ENCODE assay signal across 35 cellular contexts in genomic region chr9:130387905-130388304, GRCh38.
"Had no signal": no experiment of that assay in that cellular context is flagged by ENCODE, and none has a peak within 500 bp of the region (broad histone marks: within the 10 kb centered on the region; RNA-seq: fewer than 3 reads in every experiment).

No MANE protein-coding gene starts in this region.

- H3K9me3 Mint-ChIP-seq: activated CD4-positive, alpha-beta memory T cell treated with anti-CD3 and anti-CD28 coated beads for 36 hours; activated naive CD4-positive, alpha-beta T cell treated with anti-CD3 and anti-CD28 coated beads, Interleukin-2, amount 10 ng/mL, durations not matched to agents 7 days and 5 days; activated T-cell treated with anti-CD3 and anti-CD28 coated beads, Interleukin-2, amount 50 U/mL, for 4 hours; T-helper 1 cell treated with Interleukin-12 subunit alpha and Interleukin-12 subunit beta and Interleukin-4 antibody, amounts not matched to agents 30 μg/mL and 1 μg/mL, for 36 hours; T-helper 2 cell treated with Interferon-gamma antibody and Interleukin-4, amounts not matched to agents 5 μg/mL and 100 μg/mL, for 36 hours; WTC11 had no signal

- H3K4me3 Mint-ChIP-seq: activated CD4-positive, alpha-beta memory T cell treated with anti-CD3 and anti-CD28 coated beads for 36 hours; activated naive CD4-positive, alpha-beta T cell treated with anti-CD3 and anti-CD28 coated beads, Interleukin-2, amount 10 ng/mL, durations not matched to agents 7 days and 5 days; activated naive CD8-positive, alpha-beta T cell; activated T-cell treated with anti-CD3 and anti-CD28 coated beads, Interleukin-2, amount 50 U/mL, for 4 hours; T-helper 1 cell treated with Interleukin-12 subunit alpha and Interleukin-12 subunit beta and Interleukin-4 antibody, amounts not matched to agents 30 μg/mL and 1 μg/mL, for 36 hours; T-helper 2 cell treated with Interferon-gamma antibody and Interleukin-4, amounts not matched to agents 5 μg/mL and 100 μg/mL, for 36 hours; WTC11 had no signal

- H3K9me3 ChIP-seq: Peyer's patch had no signal

- H3K27ac Mint-ChIP-seq: activated CD4-positive, alpha-beta memory T cell treated with anti-CD3 and anti-CD28 coated beads for 36 hours; activated naive CD4-positive, alpha-beta T cell treated with anti-CD3 and anti-CD28 coated beads, Interleukin-2, amount 10 ng/mL, durations not matched to agents 7 days and 5 days; activated naive CD8-positive, alpha-beta T cell; T-helper 1 cell treated with Interleukin-12 subunit alpha and Interleukin-12 subunit beta and Interleukin-4 antibody, amounts not matched to agents 30 μg/mL and 1 μg/mL, for 36 hours; T-helper 2 cell treated with Interferon-gamma antibody and Interleukin-4, amounts not matched to agents 5 μg/mL and 100 μg/mL, for 36 hours; WTC11 had no signal

- H3K36me3 ChIP-seq: brain microvascular endothelial cell, Peyer's patch had no signal

- H3K4me1 Mint-ChIP-seq: activated naive CD4-positive, alpha-beta T cell treated with anti-CD3 and anti-CD28 coated beads, Interleukin-2, amount 10 ng/mL, durations not matched to agents 7 days and 5 days had no signal

- H3K27me3 Mint-ChIP-seq: activated naive CD4-positive, alpha-beta T cell treated with anti-CD3 and anti-CD28 coated beads, Interleukin-2, amount 10 ng/mL, durations not matched to agents 7 days and 5 days; activated naive CD8-positive, alpha-beta T cell had no signal

- FAIRE-seq: TTC549 had no signal

- DNase-seq: activated CD4-positive, alpha-beta memory T cell treated with anti-CD3 and anti-CD28 coated beads for 36 hours; activated CD4-positive, alpha-beta T cell treated with anti-CD3 and anti-CD28 coated beads for 4 hours; activated CD4-positive, alpha-beta T cell treated with anti-CD3 and anti-CD28 coated beads, Interleukin-2, amount 50 U/mL, for 1 hour; activated CD8-positive, alpha-beta memory T cell treated with anti-CD3 and anti-CD28 coated beads, Interleukin-2, amount 50 U/mL, for 4 hours; activated effector memory CD4-positive, alpha-beta T cell treated with Interleukin-2 at 50 U/mL for 16 hours; activated naive CD4-positive, alpha-beta T cell treated with anti-CD3 and anti-CD28 coated beads, Interleukin-2, amount 10 ng/mL, durations not matched to agents 7 days and 5 days; activated T-cell treated with anti-CD3 and anti-CD28 coated beads for 4 hours; activated T-cell treated with anti-CD3 and anti-CD28 coated beads, Interleukin-2, amount 50 U/mL, for 4 hours; amniotic stem cell; aorta; brain microvascular endothelial cell; central memory CD4-positive, alpha-beta T cell; Karpas-422; KBM-7; NCI-H1105; NCI-H1417 treated with DMSO at 0.1 percent for 48 hours; NCI-H187 treated with DMSO at 0.1 percent for 48 hours; NCI-H2081; NCI-H2171 treated with DMSO at 0.1 percent for 48 hours; NCI-H2227 treated with DMSO at 0.1 percent for 48 hours; NCI-H446; NCI-H510A treated with DMSO at 0.1 percent for 48 hours; NCI-H526 treated with DMSO at 0.1 percent for 48 hours; NCI-H774; PC-3; Peyer's patch; Right ventricle myocardium superior had no signal

- H3K36me3 Mint-ChIP-seq: activated CD4-positive, alpha-beta memory T cell treated with anti-CD3 and anti-CD28 coated beads for 36 hours; activated naive CD4-positive, alpha-beta T cell treated with anti-CD3 and anti-CD28 coated beads, Interleukin-2, amount 10 ng/mL, durations not matched to agents 7 days and 5 days; activated naive CD8-positive, alpha-beta T cell; WTC11 had no signal

- H3K27me3 ChIP-seq: Peyer's patch had no signal

- H3K4me3 ChIP-seq: Peyer's patch, SK-N-MC had no signal

- H3K27ac ChIP-seq: brain microvascular endothelial cell, Peyer's patch, RWPE1, SK-N-MC had no signal

- ATAC-seq: activated CD4-positive, CD25-positive, alpha-beta regulatory T cell treated with anti-CD3 and anti-CD28 coated beads, Interleukin-2, amount 50 U/mL, for 24 hours; activated T-cell treated with anti-CD3 and anti-CD28 coated beads, Interleukin-2, amount 50 U/mL, for 4 hours; PC-3; WTC11 had no signal
